Comparison of ENCODE assay signal across 8 cellular contexts in genomic region chr4:6640292-6641163, GRCh38. TPM values are rescaled to one million over a fixed set of nuclear protein-coding genes. Genes with fewer than 3 reads are reported as not detected.
DNase-seq lines count a peak whose midpoint lies in the region; ATAC-seq and TF ChIP-seq lines count a peak whose summit lies in the region.

MRFAP1 (plus strand) TSS chr4:6640685; CDS start chr4:6640863, 178 bp downstream.

- H3K27me3 ChIP-seq in SK-N-SH (ENCODE audit: insufficient read depth), result no peaks in the 10 kb centered on the region
- H3K27me3 ChIP-seq in suprapubic skin, result no peaks in the 10 kb centered on the region

- peak in 1 of 2 donors; percentile 93 for TF ChIP-seq POLR2A in suprapubic skin (IDR thresholded peaks at IDR 0.05)

- peak within 1 kb of the TSS; percentile 92 for H3K4me2 ChIP-seq in SK-N-SH

- H3K36me3 ChIP-seq in SK-N-SH (replicated peaks in 1 of 2; ENCODE audit: control insufficient read depth in 1 of 2, insufficient read depth in 2 of 2, low read length in 1 of 2) (peaks cover 13 to 16% of the 10 kb centered on the region in 2 experiments), suprapubic skin (peaks cover 9% of the 10 kb centered on the region)

- TF ChIP-seq CTCF in SK-N-SH (IDR thresholded peaks at IDR 0.05) (no peak), suprapubic skin (IDR thresholded peaks at IDR 0.05) (no peak)

- POLR2A ChIA-PET in SK-N-SH (lab: Yijun Ruan, JAX), result interaction anchor here (0.6 to 2.7 kb wide), 7 partner anchors 11 to 77 kb away, joined by 3 to 11 read pairs (median 5); partner anchors contain the start of genes MAN2B2 and MRFAP1L1

- H3K27ac ChIP-seq in SK-N-SH (ENCODE audit: low read depth in 2 of 2, low read length in 1 of 2), result peak within 1 kb of the TSS; percentile 95 to 96
- peak within 1 kb of the TSS; percentile 93 for H3K27ac ChIP-seq in suprapubic skin

- H2AFZ ChIP-seq in SK-N-SH (ENCODE audit: low read depth), result peak within 1 kb of the TSS; percentile 99

- DNase-seq in NCI-H1092 (lab: John Stamatoyannopoulos, UW) (peak; percentile 93), SK-N-SH (peak; percentile 98), glomerular endothelial cell (ENCODE audit: extremely low read depth, low read depth, low spot score) (peak; percentile 73), occipital lobe (lab: John Stamatoyannopoulos, UW) (peak; percentile 86), suprapubic skin (ENCODE audit: low spot score in 2 of 2) (peak; percentile 95 to 96)
- DNase-seq in activated naive CD4-positive, alpha-beta T cell treated with anti-CD3 and anti-CD28 coated beads, Interleukin-2, amount 50 U/mL, for 16 hours, result peak; percentile 95

- H3K4me3 ChIP-seq in GM08714 (ENCODE audit: low read length) (peak within 1 kb of the TSS; percentile 86), SK-N-SH (ENCODE audit: low read depth in 2 of 2, low read length in 1 of 2) (peak within 1 kb of the TSS; percentile 98 to 99), suprapubic skin (peak within 1 kb of the TSS; percentile 72)

- ATAC-seq in HG02588 (IDR thresholded peaks at IDR 0.05; ENCODE audit: unreplicated experiment), result peak; percentile 86

- CTCF ChIA-PET in SK-N-SH (lab: Yijun Ruan, JAX), result interaction anchor here (1.2 to 1.4 kb wide), 2 partner anchors 35 to 92 kb away, joined by 4 to 5 read pairs; no protein-coding TSS in a partner anchor

- WGBS in SK-N-SH (ENCODE audit: low lambda C conversion rate), result under 1% methylated on average over 63 of the region's 90 CpGs
- WGBS in suprapubic skin, result under 1% methylated on average over 84 of the region's 90 CpGs

- no peaks in the 10 kb centered on the region for H3K9me2 ChIP-seq in SK-N-SH

- TF ChIP-seq RAD21 in SK-N-SH (IDR thresholded peaks at IDR 0.05; ENCODE audit: low read length), result no peak

- H3K9me3 ChIP-seq in SK-N-SH, result no peaks in the 10 kb centered on the region
- no peaks in the 10 kb centered on the region for H3K9me3 ChIP-seq in suprapubic skin

- peaks cover 23% of the 10 kb centered on the region for H4K20me1 ChIP-seq in SK-N-SH (ENCODE audit: insufficient read depth)

- H3K9ac ChIP-seq in SK-N-SH, result peak within 1 kb of the TSS; percentile 90

- H3K4me1 ChIP-seq in SK-N-SH (ENCODE audit: control insufficient read depth in 1 of 2, insufficient read depth in 2 of 2, low read depth in 1 of 2, low read length in 1 of 2), result peaks cover 0 to 14% of the 10 kb centered on the region in 2 experiments; a peak in 3 of 4 replicates
- peaks cover 31% of the 10 kb centered on the region for H3K4me1 ChIP-seq in suprapubic skin

- H3F3A ChIP-seq in SK-N-SH (replicated peaks; ENCODE audit: insufficient read depth), result peaks cover 11% of the 10 kb centered on the region

- no peak; a peak in 1 of 4 replicates for TF ChIP-seq EP300 in SK-N-SH (IDR thresholded peaks at IDR 0.05; ENCODE audit: borderline replicate concordance in 1 of 2, low read depth in 1 of 2, low read length in 1 of 2)
- no peak for TF ChIP-seq EP300 in suprapubic skin (IDR thresholded peaks at IDR 0.05)

- H3K79me2 ChIP-seq in SK-N-SH (ENCODE audit: insufficient read depth), result peaks cover 40% of the 10 kb centered on the region

TF ChIP-seq in SK-N-SH, 30 proteins besides CTCF, POLR2A, EP300 and RAD21 (continues in another document):
- TF ChIP-seq RXRA (IDR thresholded peaks at IDR 0.05; ENCODE audit: borderline replicate concordance, low read depth), result no peak
- TF ChIP-seq NRF1 (IDR thresholded peaks at IDR 0.05; ENCODE audit: low read depth, low read length), result peak; percentile 76
- TF ChIP-seq FOXM1 (IDR thresholded peaks at IDR 0.05; ENCODE audit: low read depth), result no peak; the same call in 1 of the 2 replicates
- TF ChIP-seq CHD2 (IDR thresholded peaks at IDR 0.05; ENCODE audit: low read length, partially characterized antibody), result peak; percentile 39
- TF ChIP-seq EZH2phosphoT487 (IDR thresholded peaks at IDR 0.05; ENCODE audit: borderline replicate concordance, low read depth), result no peak
- TF ChIP-seq, protein P1, sequence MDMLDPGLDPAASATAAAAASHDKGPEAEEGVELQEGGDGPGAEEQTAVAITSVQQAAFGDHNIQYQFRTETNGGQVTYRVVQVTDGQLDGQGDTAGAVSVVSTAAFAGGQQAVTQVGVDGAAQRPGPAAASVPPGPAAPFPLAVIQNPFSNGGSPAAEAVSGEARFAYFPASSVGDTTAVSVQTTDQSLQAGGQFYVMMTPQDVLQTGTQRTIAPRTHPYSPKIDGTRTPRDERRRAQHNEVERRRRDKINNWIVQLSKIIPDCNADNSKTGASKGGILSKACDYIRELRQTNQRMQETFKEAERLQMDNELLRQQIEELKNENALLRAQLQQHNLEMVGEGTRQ (IDR thresholded peaks at IDR 0.05; ENCODE audit: borderline replicate concordance, low read depth, low read length), result no peak
- TF ChIP-seq MXI1 (IDR thresholded peaks at IDR 0.05; ENCODE audit: low read depth, low read length), result peak; percentile 80; the same call in 1 of the 2 replicates
- TF ChIP-seq YY1 (IDR thresholded peaks at IDR 0.05; ENCODE audit: low read depth), result peak; percentile 95
- TF ChIP-seq NFIC (IDR thresholded peaks at IDR 0.05; ENCODE audit: borderline replicate concordance), result no peak
- peak; percentile 98 for TF ChIP-seq TAF1 (IDR thresholded peaks at IDR 0.05; ENCODE audit: borderline replicate concordance, low read depth, low read length)
- peak; percentile 66; the same call in 1 of the 2 replicates for TF ChIP-seq FOXJ3 (CRISPR knock-in tag; IDR thresholded peaks at IDR 0.05)
- no peak; the same call in 1 of the 2 replicates for TF ChIP-seq TEAD4 (IDR thresholded peaks at IDR 0.05; ENCODE audit: borderline replicate concordance, insufficient read depth)
- TF ChIP-seq MEF2A (IDR thresholded peaks at IDR 0.05; ENCODE audit: borderline replicate concordance, low read depth), result no peak
- peak; percentile 50; the same call in 1 of the 2 replicates for TF ChIP-seq REST (IDR thresholded peaks at IDR 0.05; ENCODE audit: low read depth, low read length)
- TF ChIP-seq SIN3A (IDR thresholded peaks at IDR 0.05; ENCODE audit: borderline replicate concordance, low read depth, low read length), result no peak
- TF ChIP-seq IRF3 (IDR thresholded peaks at IDR 0.05; ENCODE audit: low read depth, low read length), result no peak
- TF ChIP-seq, protein P2, sequence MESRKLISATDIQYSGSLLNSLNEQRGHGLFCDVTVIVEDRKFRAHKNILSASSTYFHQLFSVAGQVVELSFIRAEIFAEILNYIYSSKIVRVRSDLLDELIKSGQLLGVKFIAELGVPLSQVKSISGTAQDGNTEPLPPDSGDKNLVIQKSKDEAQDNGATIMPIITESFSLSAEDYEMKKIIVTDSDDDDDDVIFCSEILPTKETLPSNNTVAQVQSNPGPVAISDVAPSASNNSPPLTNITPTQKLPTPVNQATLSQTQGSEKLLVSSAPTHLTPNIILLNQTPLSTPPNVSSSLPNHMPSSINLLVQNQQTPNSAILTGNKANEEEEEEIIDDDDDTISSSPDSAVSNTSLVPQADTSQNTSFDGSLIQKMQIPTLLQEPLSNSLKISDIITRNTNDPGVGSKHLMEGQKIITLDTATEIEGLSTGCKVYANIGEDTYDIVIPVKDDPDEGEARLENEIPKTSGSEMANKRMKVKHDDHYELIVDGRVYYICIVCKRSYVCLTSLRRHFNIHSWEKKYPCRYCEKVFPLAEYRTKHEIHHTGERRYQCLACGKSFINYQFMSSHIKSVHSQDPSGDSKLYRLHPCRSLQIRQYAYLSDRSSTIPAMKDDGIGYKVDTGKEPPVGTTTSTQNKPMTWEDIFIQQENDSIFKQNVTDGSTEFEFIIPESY (IDR thresholded peaks at IDR 0.05; ENCODE audit: borderline replicate concordance, low read depth), result peak; percentile 54; the same call in 1 of the 2 replicates
- no peak for TF ChIP-seq TCF12 (IDR thresholded peaks at IDR 0.05)
- no peak for TF ChIP-seq GABPA (IDR thresholded peaks at IDR 0.05; ENCODE audit: low read depth)

RNA-seq across cellular contexts. Expression of gene MRFAP1, which starts in this region (rescaled TPM):
- polyA plus RNA-seq in SK-N-SH (2012; rRNA removed), result 247 and 416 TPM in 2 replicates
- 294 and 306 TPM in 2 replicates for polyA plus RNA-seq in SK-N-SH (2012; cell fraction: cytosol; rRNA removed)
- polyA plus RNA-seq in SK-N-SH (2012; cell fraction: nucleus; rRNA removed), result 166 and 232 TPM in 2 replicates
- 210 and 221 TPM in 2 replicates for total RNA-seq in glomerular endothelial cell
- total RNA-seq in occipital lobe, result 90.0 TPM
- total RNA-seq in suprapubic skin, result 100 to 1,000 TPM; 143 to 214 (median 163) TPM

Comparison
In these comparisons a context has a peak if more than half of its experiments do, and no peak if none do; other contexts are left out.
1. Peak in every context shown above with its lines: DNase-seq, ATAC-seq, H3K4me3 ChIP-seq and H3K27ac ChIP-seq.